Comparison of ENCODE assay signal across 14 cellular contexts in genomic region chr19:47022541-47023447, GRCh38. TPM values are rescaled to one million over a fixed set of nuclear protein-coding genes. Genes with fewer than 3 reads are reported as not detected.
A peak's percentile ranks its signal among the peaks of the same experiment; 100 is the strongest.
DNase-seq lines count a peak whose midpoint lies in the region; ATAC-seq and TF ChIP-seq lines count a peak whose summit lies in the region.
"Had no signal": no experiment of that assay in that cellular context is flagged by ENCODE, and none has a peak within 500 bp of the region (broad histone marks: within the 10 kb centered on the region; RNA-seq: fewer than 3 reads in every experiment).

No MANE protein-coding gene starts in this region.

- no peak for TF ChIP-seq RAD21 in neural cell (conservative IDR thresholded peaks at IDR 0.05)

- no peak overlapping the region for H3K27ac ChIP-seq in KMS-11
- no peak overlapping the region for H3K27ac ChIP-seq in neural cell (ENCODE audit: low read length)
- H3K27ac ChIP-seq: psoas muscle had no signal

- no peaks in the 10 kb centered on the region for H3K79me2 ChIP-seq in KMS-11 (ENCODE audit: insufficient read depth, low read depth)
- no peaks in the 10 kb centered on the region for H3K79me2 ChIP-seq in neural cell (replicated peaks; ENCODE audit: insufficient read depth, low read length)

- H3K9ac ChIP-seq in KMS-11: no peak overlapping the region
- H3K9ac ChIP-seq in neural cell (ENCODE audit: low read length): peak overlapping the region; percentile 34

- no peaks in the 10 kb centered on the region for H3K36me3 Mint-ChIP-seq in WTC11

- CTCF ChIA-PET in WTC11 (lab: Charles Lee): interaction anchor here (0.6 to 4.3 kb wide), 4 partner anchors 10 to 256 kb away, joined by 3 to 58 read pairs (median 4); no protein-coding TSS in a partner anchor

- peaks cover 11% of the 10 kb centered on the region for H3K4me1 ChIP-seq in KMS-11 (ENCODE audit: low read depth, poor library complexity, severe bottlenecking)

- H3K4me3 Mint-ChIP-seq in WTC11: peak overlapping the region; percentile 53

- no peak for TF ChIP-seq CTCF in KMS-11 (conservative IDR thresholded peaks at IDR 0.05; ENCODE audit: low read depth, low read length)
- TF ChIP-seq CTCF in WTC11 (IDR thresholded peaks at IDR 0.05): no peak
- TF ChIP-seq CTCF in neural cell (IDR thresholded peaks at IDR 0.05; ENCODE audit: poor library complexity, severe bottlenecking): no peak

- H3K4me1 Mint-ChIP-seq in WTC11: peaks cover 13% of the 10 kb centered on the region

- H3K4me2 ChIP-seq in KMS-11 (peak overlapping the region; percentile 54; the same call in 1 of the 2 replicates), neural cell (ENCODE audit: low read length) (no peak overlapping the region)

- H4K20me1 ChIP-seq in KMS-11 (ENCODE audit: insufficient read depth): no peaks in the 10 kb centered on the region
- H4K20me1 ChIP-seq in neural cell (ENCODE audit: insufficient read depth): no peaks in the 10 kb centered on the region

- no peak overlapping the region for H3K27ac Mint-ChIP-seq in WTC11
- H3K27ac Mint-ChIP-seq: CD14-positive monocyte had no signal

- no peaks in the 10 kb centered on the region for H3K9me2 ChIP-seq in neural cell (ENCODE audit: insufficient read depth, low read length)

- H3K9me3 ChIP-seq in neural cell (ENCODE audit: low read length): no peaks in the 10 kb centered on the region
- H3K9me3 ChIP-seq: psoas muscle had no signal

- H2AFZ ChIP-seq in KMS-11 (ENCODE audit: low read depth) (peak overlapping the region; percentile 34; the same call in 1 of the 2 replicates), neural cell (ENCODE audit: low read depth, low read length) (no peak overlapping the region)

- H3K9me3 Mint-ChIP-seq in WTC11: no peaks in the 10 kb centered on the region

- H3K4me3 ChIP-seq in KMS-11 (IDR thresholded peaks at IDR 0.05; ENCODE audit: insufficient read depth, low read depth, low read length): no peak overlapping the region
- H3K4me3 ChIP-seq in neural cell (ENCODE audit: low read length): peak overlapping the region; percentile 59
- H3K4me3 ChIP-seq: psoas muscle had no signal

- H3K27me3 ChIP-seq in KMS-11 (ENCODE audit: insufficient read depth, low read depth): peaks cover 68% of the 10 kb centered on the region
- peaks cover 62% of the 10 kb centered on the region for H3K27me3 ChIP-seq in neural cell (ENCODE audit: insufficient read depth, low read depth, low read length)

- no peak for TF ChIP-seq EP300 in neural cell (conservative IDR thresholded peaks at IDR 0.05; ENCODE audit: poor library complexity, severe bottlenecking)

- POLR2A ChIA-PET in WTC11 (lab: Charles Lee): interaction anchor here (0.7 to 1.1 kb wide), 2 partner anchors 90 to 274 kb away, joined by 4 to 9 read pairs; partner anchors contain the start of gene ZC3H4

- H3K27me3 Mint-ChIP-seq in WTC11 (ENCODE audit: low read depth): peaks cover 91% of the 10 kb centered on the region

- DNase-seq in ELF-1 (ENCODE audit: low read depth, low spot score): peak; percentile 31
- DNase-seq in WTC11 (ENCODE audit: low spot score): no peak
- no peak for DNase-seq in EL
- DNase-seq in NCI-H2107 treated with DMSO at 0.1 percent for 48 hours (lab: John Stamatoyannopoulos, UW; ENCODE audit: unreplicated experiment): no peak
- no peak for DNase-seq in activated CD4-positive, alpha-beta T cell treated with anti-CD3 and anti-CD28 coated beads for 4 hours
- DNase-seq: activated CD4-positive, alpha-beta T cell treated with anti-CD3 and anti-CD28 coated beads, Interleukin-2, amount 50 U/mL, for 1 hour; GF-D8; kidney; MV-4-11; psoas muscle had no signal

- H3K36me3 ChIP-seq in KMS-11 (ENCODE audit: insufficient read depth) (no peaks in the 10 kb centered on the region), neural cell (ENCODE audit: insufficient read depth, low read length) (no peaks in the 10 kb centered on the region)

- H3F3A ChIP-seq in neural cell (ENCODE audit: insufficient read depth, low read length, poor library complexity, severe bottlenecking): no peaks in the 10 kb centered on the region

- ATAC-seq in WTC11: no peak
- ATAC-seq: psoas muscle had no signal

TF ChIP-seq in WTC11, 78 proteins besides CTCF, POLR2A, EP300 and RAD21:
- TF ChIP-seq, protein P1, sequence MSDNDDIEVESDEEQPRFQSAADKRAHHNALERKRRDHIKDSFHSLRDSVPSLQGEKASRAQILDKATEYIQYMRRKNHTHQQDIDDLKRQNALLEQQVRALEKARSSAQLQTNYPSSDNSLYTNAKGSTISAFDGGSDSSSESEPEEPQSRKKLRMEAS (CRISPR knock-in tag; IDR thresholded peaks at IDR 0.05): 0 out of 2 replicates have a peak, but pooled peaks have one; percentile 28
- TF ChIP-seq ZNF232 (CRISPR knock-in tag; IDR thresholded peaks at IDR 0.05) (no peak), ATF3 (CRISPR knock-in tag; conservative IDR thresholded peaks at IDR 0.05) (no peak), ESRRA (CRISPR knock-in tag; IDR thresholded peaks at IDR 0.05; ENCODE audit: borderline replicate concordance) (no peak)
- TF ChIP-seq, protein P2, sequence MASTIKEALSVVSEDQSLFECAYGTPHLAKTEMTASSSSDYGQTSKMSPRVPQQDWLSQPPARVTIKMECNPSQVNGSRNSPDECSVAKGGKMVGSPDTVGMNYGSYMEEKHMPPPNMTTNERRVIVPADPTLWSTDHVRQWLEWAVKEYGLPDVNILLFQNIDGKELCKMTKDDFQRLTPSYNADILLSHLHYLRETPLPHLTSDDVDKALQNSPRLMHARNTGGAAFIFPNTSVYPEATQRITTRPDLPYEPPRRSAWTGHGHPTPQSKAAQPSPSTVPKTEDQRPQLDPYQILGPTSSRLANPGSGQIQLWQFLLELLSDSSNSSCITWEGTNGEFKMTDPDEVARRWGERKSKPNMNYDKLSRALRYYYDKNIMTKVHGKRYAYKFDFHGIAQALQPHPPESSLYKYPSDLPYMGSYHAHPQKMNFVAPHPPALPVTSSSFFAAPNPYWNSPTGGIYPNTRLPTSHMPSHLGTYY (CRISPR knock-in tag; IDR thresholded peaks at IDR 0.05): no peak

TF ChIP-seq in neural cell, 6 proteins besides CTCF, POLR2A, EP300 and RAD21:
- TF ChIP-seq POLR2AphosphoS5 (IDR thresholded peaks at IDR 0.05) (no peak), EZH2 (IDR thresholded peaks at IDR 0.05; ENCODE audit: borderline replicate concordance, insufficient read depth, low read length, poor library complexity, severe bottlenecking) (peak; percentile 44)
TF ChIP-seq in neural cell: peak in this region for 1.

RNA-seq across cellular contexts. Expression of gene NPAS1, which starts 3.2 kb away (rescaled TPM):
- total RNA-seq in WTC11 (2021): 6.8 to 11.1 TPM (median 10.3 TPM) in 3 replicates
- 0.38 TPM in 1 of 2 replicates, not detected in the other for polyA plus RNA-seq in neural cell
- not detected in 2 replicates for polyA minus RNA-seq in neural cell
- total RNA-seq: HT1080 had no signal
- polyA plus RNA-seq: CD14-positive monocyte had no signal

RNA-seq across cellular contexts. Expression of gene TMEM160, which starts 25.6 kb away (rescaled TPM):
- 86.2 to 90.3 TPM (median 87.8 TPM) in 3 replicates for total RNA-seq in WTC11 (2021)
- 181 and 189 TPM in 2 replicates for polyA plus RNA-seq in neural cell
- polyA minus RNA-seq in neural cell: 44.5 and 46.3 TPM in 2 replicates
